1 cellular context compared by ENCODE assay signal in genomic region chr7:604038-604883, GRCh38.
A peak's percentile ranks its signal among the peaks of the same experiment; 100 is the strongest.
TF ChIP-seq lines count a peak whose summit lies in the region.

No MANE protein-coding gene starts in this region.

TF ChIP-seq in K562, 482 proteins besides CTCF, POLR2A, EP300 and RAD21 (continued from another document and continues in another):
- TF ChIP-seq, protein P1, sequence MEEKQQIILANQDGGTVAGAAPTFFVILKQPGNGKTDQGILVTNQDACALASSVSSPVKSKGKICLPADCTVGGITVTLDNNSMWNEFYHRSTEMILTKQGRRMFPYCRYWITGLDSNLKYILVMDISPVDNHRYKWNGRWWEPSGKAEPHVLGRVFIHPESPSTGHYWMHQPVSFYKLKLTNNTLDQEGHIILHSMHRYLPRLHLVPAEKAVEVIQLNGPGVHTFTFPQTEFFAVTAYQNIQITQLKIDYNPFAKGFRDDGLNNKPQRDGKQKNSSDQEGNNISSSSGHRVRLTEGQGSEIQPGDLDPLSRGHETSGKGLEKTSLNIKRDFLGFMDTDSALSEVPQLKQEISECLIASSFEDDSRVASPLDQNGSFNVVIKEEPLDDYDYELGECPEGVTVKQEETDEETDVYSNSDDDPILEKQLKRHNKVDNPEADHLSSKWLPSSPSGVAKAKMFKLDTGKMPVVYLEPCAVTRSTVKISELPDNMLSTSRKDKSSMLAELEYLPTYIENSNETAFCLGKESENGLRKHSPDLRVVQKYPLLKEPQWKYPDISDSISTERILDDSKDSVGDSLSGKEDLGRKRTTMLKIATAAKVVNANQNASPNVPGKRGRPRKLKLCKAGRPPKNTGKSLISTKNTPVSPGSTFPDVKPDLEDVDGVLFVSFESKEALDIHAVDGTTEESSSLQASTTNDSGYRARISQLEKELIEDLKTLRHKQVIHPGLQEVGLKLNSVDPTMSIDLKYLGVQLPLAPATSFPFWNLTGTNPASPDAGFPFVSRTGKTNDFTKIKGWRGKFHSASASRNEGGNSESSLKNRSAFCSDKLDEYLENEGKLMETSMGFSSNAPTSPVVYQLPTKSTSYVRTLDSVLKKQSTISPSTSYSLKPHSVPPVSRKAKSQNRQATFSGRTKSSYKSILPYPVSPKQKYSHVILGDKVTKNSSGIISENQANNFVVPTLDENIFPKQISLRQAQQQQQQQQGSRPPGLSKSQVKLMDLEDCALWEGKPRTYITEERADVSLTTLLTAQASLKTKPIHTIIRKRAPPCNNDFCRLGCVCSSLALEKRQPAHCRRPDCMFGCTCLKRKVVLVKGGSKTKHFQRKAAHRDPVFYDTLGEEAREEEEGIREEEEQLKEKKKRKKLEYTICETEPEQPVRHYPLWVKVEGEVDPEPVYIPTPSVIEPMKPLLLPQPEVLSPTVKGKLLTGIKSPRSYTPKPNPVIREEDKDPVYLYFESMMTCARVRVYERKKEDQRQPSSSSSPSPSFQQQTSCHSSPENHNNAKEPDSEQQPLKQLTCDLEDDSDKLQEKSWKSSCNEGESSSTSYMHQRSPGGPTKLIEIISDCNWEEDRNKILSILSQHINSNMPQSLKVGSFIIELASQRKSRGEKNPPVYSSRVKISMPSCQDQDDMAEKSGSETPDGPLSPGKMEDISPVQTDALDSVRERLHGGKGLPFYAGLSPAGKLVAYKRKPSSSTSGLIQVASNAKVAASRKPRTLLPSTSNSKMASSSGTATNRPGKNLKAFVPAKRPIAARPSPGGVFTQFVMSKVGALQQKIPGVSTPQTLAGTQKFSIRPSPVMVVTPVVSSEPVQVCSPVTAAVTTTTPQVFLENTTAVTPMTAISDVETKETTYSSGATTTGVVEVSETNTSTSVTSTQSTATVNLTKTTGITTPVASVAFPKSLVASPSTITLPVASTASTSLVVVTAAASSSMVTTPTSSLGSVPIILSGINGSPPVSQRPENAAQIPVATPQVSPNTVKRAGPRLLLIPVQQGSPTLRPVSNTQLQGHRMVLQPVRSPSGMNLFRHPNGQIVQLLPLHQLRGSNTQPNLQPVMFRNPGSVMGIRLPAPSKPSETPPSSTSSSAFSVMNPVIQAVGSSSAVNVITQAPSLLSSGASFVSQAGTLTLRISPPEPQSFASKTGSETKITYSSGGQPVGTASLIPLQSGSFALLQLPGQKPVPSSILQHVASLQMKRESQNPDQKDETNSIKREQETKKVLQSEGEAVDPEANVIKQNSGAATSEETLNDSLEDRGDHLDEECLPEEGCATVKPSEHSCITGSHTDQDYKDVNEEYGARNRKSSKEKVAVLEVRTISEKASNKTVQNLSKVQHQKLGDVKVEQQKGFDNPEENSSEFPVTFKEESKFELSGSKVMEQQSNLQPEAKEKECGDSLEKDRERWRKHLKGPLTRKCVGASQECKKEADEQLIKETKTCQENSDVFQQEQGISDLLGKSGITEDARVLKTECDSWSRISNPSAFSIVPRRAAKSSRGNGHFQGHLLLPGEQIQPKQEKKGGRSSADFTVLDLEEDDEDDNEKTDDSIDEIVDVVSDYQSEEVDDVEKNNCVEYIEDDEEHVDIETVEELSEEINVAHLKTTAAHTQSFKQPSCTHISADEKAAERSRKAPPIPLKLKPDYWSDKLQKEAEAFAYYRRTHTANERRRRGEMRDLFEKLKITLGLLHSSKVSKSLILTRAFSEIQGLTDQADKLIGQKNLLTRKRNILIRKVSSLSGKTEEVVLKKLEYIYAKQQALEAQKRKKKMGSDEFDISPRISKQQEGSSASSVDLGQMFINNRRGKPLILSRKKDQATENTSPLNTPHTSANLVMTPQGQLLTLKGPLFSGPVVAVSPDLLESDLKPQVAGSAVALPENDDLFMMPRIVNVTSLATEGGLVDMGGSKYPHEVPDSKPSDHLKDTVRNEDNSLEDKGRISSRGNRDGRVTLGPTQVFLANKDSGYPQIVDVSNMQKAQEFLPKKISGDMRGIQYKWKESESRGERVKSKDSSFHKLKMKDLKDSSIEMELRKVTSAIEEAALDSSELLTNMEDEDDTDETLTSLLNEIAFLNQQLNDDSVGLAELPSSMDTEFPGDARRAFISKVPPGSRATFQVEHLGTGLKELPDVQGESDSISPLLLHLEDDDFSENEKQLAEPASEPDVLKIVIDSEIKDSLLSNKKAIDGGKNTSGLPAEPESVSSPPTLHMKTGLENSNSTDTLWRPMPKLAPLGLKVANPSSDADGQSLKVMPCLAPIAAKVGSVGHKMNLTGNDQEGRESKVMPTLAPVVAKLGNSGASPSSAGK (IDR thresholded peaks at IDR 0.05): peak; percentile 100
- TF ChIP-seq GATA2 (CRISPR knock-in tag; IDR thresholded peaks at IDR 0.05) (peak; percentile 49), ZNF780A (CRISPR knock-in tag; IDR thresholded peaks at IDR 0.05) (no peak), ZNF644 (tag; IDR thresholded peaks at IDR 0.05; ENCODE audit: low read depth) (peak; percentile 65; the same call in 1 of the 2 replicates), RBFOX2 (IDR thresholded peaks at IDR 0.05; ENCODE audit: low read depth, low read length) (peak; percentile 97), YY1 (IDR thresholded peaks at IDR 0.05; ENCODE audit: borderline replicate concordance in 1 of 3, control insufficient read depth in 1 of 3, extremely low read depth in 1 of 3, insufficient read depth in 3 of 3, insufficient read length in 1 of 3, insufficient replicate concordance in 2 of 3, low read depth in 1 of 3, low read length in 2 of 3) (peak in 2 of 3 experiments; percentile 34 to 70), EP400 (IDR thresholded peaks at IDR 0.05) (peak; percentile 87), ELF4 (CRISPR knock-in tag; IDR thresholded peaks at IDR 0.05) (peak; percentile 74; the same call in 1 of the 2 replicates), ZNF263 (CRISPR knock-in tag; IDR thresholded peaks at IDR 0.05; ENCODE audit: borderline replicate concordance) (peak; percentile 71; the same call in 1 of the 2 replicates), CREB1 (IDR thresholded peaks at IDR 0.05) (peak; percentile 29; the same call in 1 of the 2 replicates), CREB1 (CRISPR knock-in tag; IDR thresholded peaks at IDR 0.05) (peak; percentile 79), TSC22D4 (tag; IDR thresholded peaks at IDR 0.05) (no peak), ZNF239 (CRISPR knock-in tag; IDR thresholded peaks at IDR 0.05) (peak; percentile 33; the same call in 1 of the 2 replicates), IFI16 (CRISPR knock-in tag; IDR thresholded peaks at IDR 0.05) (no peak), E2F8 (IDR thresholded peaks at IDR 0.05; ENCODE audit: low read depth, partially characterized antibody) (no peak), KDM5B (IDR thresholded peaks at IDR 0.05; ENCODE audit: insufficient replicate concordance, low read depth, low read length) (peak; percentile 4), SP1 (CRISPR knock-in tag; IDR thresholded peaks at IDR 0.05) (peak; percentile 80), ZNF589 (CRISPR knock-in tag; IDR thresholded peaks at IDR 0.05; ENCODE audit: low read depth) (peak; percentile 96)
- TF ChIP-seq, protein P2, sequence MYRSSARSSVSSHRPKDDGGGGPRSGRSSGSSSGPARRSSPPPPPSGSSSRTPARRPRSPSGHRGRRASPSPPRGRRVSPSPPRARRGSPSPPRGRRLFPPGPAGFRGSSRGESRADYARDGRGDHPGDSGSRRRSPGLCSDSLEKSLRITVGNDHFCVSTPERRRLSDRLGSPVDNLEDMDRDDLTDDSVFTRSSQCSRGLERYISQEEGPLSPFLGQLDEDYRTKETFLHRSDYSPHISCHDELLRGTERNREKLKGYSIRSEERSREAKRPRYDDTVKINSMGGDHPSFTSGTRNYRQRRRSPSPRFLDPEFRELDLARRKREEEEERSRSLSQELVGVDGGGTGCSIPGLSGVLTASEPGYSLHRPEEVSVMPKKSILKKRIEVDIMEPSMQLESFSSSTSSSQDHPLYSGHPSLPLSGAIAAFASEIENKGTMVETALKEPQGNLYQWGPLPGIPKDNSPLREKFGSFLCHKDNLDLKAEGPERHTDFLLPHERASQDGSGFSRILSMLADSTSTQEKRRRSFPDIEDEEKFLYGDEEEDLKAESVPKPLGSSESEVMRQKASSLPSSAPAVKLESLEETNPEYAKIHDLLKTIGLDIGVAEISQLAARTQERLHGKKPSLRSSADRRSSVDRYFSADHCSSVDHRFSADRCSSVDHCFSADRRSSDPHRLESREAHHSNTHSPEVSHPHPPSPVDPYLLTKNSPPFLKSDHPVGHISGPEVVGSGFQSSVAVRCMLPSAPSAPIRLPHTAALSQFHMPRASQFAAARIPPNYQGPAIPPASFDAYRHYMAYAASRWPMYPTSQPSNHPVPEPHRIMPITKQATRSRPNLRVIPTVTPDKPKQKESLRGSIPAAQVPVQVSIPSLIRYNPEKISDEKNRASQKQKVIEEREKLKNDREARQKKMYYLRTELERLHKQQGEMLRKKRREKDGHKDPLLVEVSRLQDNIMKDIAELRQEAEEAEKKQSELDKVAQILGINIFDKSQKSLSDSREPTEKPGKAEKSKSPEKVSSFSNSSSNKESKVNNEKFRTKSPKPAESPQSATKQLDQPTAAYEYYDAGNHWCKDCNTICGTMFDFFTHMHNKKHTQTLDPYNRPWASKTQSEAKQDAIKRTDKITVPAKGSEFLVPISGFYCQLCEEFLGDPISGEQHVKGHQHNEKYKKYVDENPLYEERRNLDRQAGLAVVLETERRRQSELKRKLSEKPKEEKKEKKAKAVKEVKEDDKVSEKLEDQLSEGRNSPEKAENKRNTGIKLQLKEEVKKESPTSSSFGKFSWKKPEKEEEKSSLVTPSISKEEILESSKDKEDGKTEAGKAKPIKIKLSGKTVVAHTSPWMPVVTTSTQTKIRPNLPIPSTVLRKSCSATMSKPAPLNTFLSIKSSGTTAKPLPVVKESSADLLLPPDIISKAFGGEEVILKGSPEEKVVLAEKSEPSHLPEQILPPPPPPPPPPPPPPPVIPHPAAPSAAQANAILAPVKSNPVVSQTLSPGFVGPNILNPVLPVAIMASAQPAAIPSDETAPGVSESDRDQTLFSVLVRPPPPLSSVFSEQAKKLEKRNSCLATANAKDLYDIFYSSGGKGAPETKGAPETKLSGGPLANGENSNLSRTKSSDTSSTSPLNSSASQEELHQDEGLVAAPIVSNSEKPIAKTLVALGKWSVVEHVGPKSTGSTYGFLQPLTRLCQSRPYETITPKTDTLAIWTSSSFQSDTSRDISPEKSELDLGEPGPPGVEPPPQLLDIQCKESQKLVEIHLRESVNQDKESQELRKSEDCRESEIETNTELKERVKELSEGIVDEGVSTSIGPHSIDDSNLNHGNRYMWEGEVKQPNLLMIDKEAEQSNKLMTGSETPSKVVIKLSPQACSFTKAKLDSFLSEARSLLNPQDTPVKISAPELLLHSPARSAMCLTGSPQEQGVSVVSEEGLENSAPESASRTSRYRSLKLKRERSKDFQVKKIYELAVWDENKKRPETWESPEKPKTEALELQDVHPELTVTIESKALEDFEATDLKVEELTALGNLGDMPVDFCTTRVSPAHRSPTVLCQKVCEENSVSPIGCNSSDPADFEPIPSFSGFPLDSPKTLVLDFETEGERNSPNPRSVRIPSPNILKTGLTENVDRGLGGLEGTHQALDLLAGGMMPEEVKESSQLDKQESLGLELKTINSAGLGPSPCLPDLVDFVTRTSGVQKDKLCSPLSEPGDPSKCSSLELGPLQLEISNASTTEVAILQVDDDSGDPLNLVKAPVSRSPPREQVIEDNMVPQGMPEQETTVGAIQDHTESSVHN (IDR thresholded peaks at IDR 0.05; ENCODE audit: borderline replicate concordance in 1 of 2, low read depth in 1 of 2): peak in 1 of 2 experiments; percentile 74; a peak in 2 of 4 replicates
- TF ChIP-seq, protein P3, sequence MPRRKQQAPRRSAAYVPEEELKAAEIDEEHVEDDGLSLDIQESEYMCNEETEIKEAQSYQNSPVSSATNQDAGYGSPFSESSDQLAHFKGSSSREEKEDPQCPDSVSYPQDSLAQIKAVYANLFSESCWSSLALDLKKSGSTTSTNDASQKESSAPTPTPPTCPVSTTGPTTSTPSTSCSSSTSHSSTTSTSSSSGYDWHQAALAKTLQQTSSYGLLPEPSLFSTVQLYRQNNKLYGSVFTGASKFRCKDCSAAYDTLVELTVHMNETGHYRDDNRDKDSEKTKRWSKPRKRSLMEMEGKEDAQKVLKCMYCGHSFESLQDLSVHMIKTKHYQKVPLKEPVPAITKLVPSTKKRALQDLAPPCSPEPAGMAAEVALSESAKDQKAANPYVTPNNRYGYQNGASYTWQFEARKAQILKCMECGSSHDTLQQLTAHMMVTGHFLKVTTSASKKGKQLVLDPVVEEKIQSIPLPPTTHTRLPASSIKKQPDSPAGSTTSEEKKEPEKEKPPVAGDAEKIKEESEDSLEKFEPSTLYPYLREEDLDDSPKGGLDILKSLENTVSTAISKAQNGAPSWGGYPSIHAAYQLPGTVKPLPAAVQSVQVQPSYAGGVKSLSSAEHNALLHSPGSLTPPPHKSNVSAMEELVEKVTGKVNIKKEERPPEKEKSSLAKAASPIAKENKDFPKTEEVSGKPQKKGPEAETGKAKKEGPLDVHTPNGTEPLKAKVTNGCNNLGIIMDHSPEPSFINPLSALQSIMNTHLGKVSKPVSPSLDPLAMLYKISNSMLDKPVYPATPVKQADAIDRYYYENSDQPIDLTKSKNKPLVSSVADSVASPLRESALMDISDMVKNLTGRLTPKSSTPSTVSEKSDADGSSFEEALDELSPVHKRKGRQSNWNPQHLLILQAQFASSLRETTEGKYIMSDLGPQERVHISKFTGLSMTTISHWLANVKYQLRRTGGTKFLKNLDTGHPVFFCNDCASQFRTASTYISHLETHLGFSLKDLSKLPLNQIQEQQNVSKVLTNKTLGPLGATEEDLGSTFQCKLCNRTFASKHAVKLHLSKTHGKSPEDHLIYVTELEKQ (CRISPR knock-in tag; IDR thresholded peaks at IDR 0.05): peak; percentile 37
- TF ChIP-seq, protein P4, sequence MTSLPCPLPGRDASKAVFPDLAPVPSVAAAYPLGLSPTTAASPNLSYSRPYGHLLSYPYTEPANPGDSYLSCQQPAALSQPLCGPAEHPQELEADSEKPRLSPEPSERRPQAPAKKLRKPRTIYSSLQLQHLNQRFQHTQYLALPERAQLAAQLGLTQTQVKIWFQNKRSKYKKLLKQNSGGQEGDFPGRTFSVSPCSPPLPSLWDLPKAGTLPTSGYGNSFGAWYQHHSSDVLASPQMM (CRISPR knock-in tag; IDR thresholded peaks at IDR 0.05): no peak
